In genomic region chr16:84996365-84996764, GRCh38 we compare ENCODE assay signal across 14 cellular contexts. TPM values are rescaled to one million over a fixed set of nuclear protein-coding genes. Genes with fewer than 3 reads are reported as not detected.
DNase-seq lines count a peak whose midpoint lies in the region; ATAC-seq and TF ChIP-seq lines count a peak whose summit lies in the region.
"Had no signal": no experiment of that assay in that cellular context is flagged by ENCODE, and none has a peak within 500 bp of the region (broad histone marks: within the 10 kb centered on the region; RNA-seq: fewer than 3 reads in every experiment).

No MANE protein-coding gene starts in this region.

- TF ChIP-seq CTCF in neural progenitor cell (IDR thresholded peaks at IDR 0.05): no peak

- no peaks in the 10 kb centered on the region for H3K36me3 ChIP-seq in neural progenitor cell

- no peak for ATAC-seq in activated T-cell treated with anti-CD3 and anti-CD28 coated beads, Interleukin-2, amount 50 U/mL, for 72 hours (replicated peaks in 1 of 2)
- no peak for ATAC-seq in HG03025 (IDR thresholded peaks at IDR 0.05; ENCODE audit: low FRiP score, unreplicated experiment)

- H2AFZ ChIP-seq in neural progenitor cell (replicated peaks): no peak overlapping the region

- H3K27ac Mint-ChIP-seq in activated T-cell treated with anti-CD3 and anti-CD28 coated beads, Interleukin-2, amount 50 U/mL, for 72 hours: peak overlapping the region; percentile 63
- H3K27ac Mint-ChIP-seq in dendritic cell treated with granulocyte-macrophage colony-stimulating factor and Interleukin-4, amounts not matched to agents 40 ng/mL and 50 ng/mL, for 4 days: peak overlapping the region; percentile 96
- H3K27ac Mint-ChIP-seq in neural progenitor cell: peak overlapping the region; percentile 20

- no peak for DNase-seq in activated T-cell treated with anti-CD3 and anti-CD28 coated beads, Interleukin-2, amount 50 U/mL, for 72 hours
- no peak for DNase-seq in activated T-cell treated with anti-CD3 and anti-CD28 coated beads, Interleukin-2, amount 50 U/mL, for 48 hours
- no peak for DNase-seq in neural progenitor cell (ENCODE audit: low spot score)
- DNase-seq in NCI-H774 (lab: John Stamatoyannopoulos, UW): no peak
- no peak for DNase-seq in CD1c-positive myeloid dendritic cell (ENCODE audit: extremely low spot score)
- DNase-seq in COLO668 (lab: John Stamatoyannopoulos, UW; ENCODE audit: unreplicated experiment): no peak
- DNase-seq: activated CD4-positive, alpha-beta T cell treated with anti-CD3 and anti-CD28 coated beads, Interleukin-2, amount 50 U/mL, for 4 hours; brain microvascular endothelial cell; effector memory CD4-positive, alpha-beta T cell; GOT3; kidney glomerular epithelial cell had no signal

- no peaks in the 10 kb centered on the region for H3K9me3 Mint-ChIP-seq in activated T-cell treated with anti-CD3 and anti-CD28 coated beads, Interleukin-2, amount 50 U/mL, for 72 hours
- no peaks in the 10 kb centered on the region for H3K9me3 Mint-ChIP-seq in dendritic cell treated with granulocyte-macrophage colony-stimulating factor and Interleukin-4, amounts not matched to agents 40 ng/mL and 50 ng/mL, for 4 days
- no peaks in the 10 kb centered on the region for H3K9me3 Mint-ChIP-seq in neural progenitor cell

- H3F3A ChIP-seq in neural progenitor cell (ENCODE audit: low read depth): no peaks in the 10 kb centered on the region

- no peaks in the 10 kb centered on the region for H3K4me1 ChIP-seq in neural progenitor cell

- H3K27ac ChIP-seq in neural progenitor cell: no peak overlapping the region
- H3K27ac ChIP-seq: SJSA1 had no signal

- no peak overlapping the region for H3K4me3 ChIP-seq in neural progenitor cell
- H3K4me3 ChIP-seq: SJSA1 had no signal

- peaks cover 0 to 10% of the 10 kb centered on the region in 2 donors for H3K36me3 Mint-ChIP-seq in activated T-cell treated with anti-CD3 and anti-CD28 coated beads, Interleukin-2, amount 50 U/mL, for 72 hours (ENCODE audit: insufficient read depth in 2 of 2)
- peaks cover 93% of the 10 kb centered on the region for H3K36me3 Mint-ChIP-seq in dendritic cell treated with granulocyte-macrophage colony-stimulating factor and Interleukin-4, amounts not matched to agents 40 ng/mL and 50 ng/mL, for 4 days (ENCODE audit: low read depth)
- H3K36me3 Mint-ChIP-seq in neural progenitor cell: peaks cover 20% of the 10 kb centered on the region

- no peak overlapping the region for H3K4me3 Mint-ChIP-seq in activated T-cell treated with anti-CD3 and anti-CD28 coated beads, Interleukin-2, amount 50 U/mL, for 72 hours
- H3K4me3 Mint-ChIP-seq in dendritic cell treated with granulocyte-macrophage colony-stimulating factor and Interleukin-4, amounts not matched to agents 40 ng/mL and 50 ng/mL, for 4 days: peak overlapping the region; percentile 37
- H3K4me3 Mint-ChIP-seq in neural progenitor cell: no peak overlapping the region

- H3K27me3 Mint-ChIP-seq in activated T-cell treated with anti-CD3 and anti-CD28 coated beads, Interleukin-2, amount 50 U/mL, for 72 hours (ENCODE audit: low read depth): no peaks in the 10 kb centered on the region
- no peaks in the 10 kb centered on the region for H3K27me3 Mint-ChIP-seq in dendritic cell treated with granulocyte-macrophage colony-stimulating factor and Interleukin-4, amounts not matched to agents 40 ng/mL and 50 ng/mL, for 4 days
- H3K27me3 Mint-ChIP-seq in neural progenitor cell (ENCODE audit: insufficient read depth, low read depth): peaks cover 7% of the 10 kb centered on the region

- peaks cover 54% of the 10 kb centered on the region for H3K79me2 ChIP-seq in neural progenitor cell (ENCODE audit: low read depth)

- no peaks in the 10 kb centered on the region for H3K27me3 ChIP-seq in neural progenitor cell
- H3K27me3 ChIP-seq: brain microvascular endothelial cell, SJSA1 had no signal

- H4K20me1 ChIP-seq in neural progenitor cell (ENCODE audit: low read depth): peaks cover 28% of the 10 kb centered on the region

- H3K9me3 ChIP-seq in neural progenitor cell (ENCODE audit: low read depth): no peaks in the 10 kb centered on the region
- H3K9me3 ChIP-seq: SJSA1 had no signal

- no peak overlapping the region for H3K9ac ChIP-seq in neural progenitor cell

- intact Hi-C loops in dendritic cell treated with granulocyte-macrophage colony-stimulating factor and Interleukin-4, amounts not matched to agents 40 ng/mL and 50 ng/mL, for 4 days (cut with micrococcal nuclease): no loop called here

- H3K4me2 ChIP-seq in neural progenitor cell: no peak overlapping the region

- peaks cover 18% of the 10 kb centered on the region for H3K4me1 Mint-ChIP-seq in activated T-cell treated with anti-CD3 and anti-CD28 coated beads, Interleukin-2, amount 50 U/mL, for 72 hours (ENCODE audit: low read depth)
- peaks cover 75% of the 10 kb centered on the region for H3K4me1 Mint-ChIP-seq in dendritic cell treated with granulocyte-macrophage colony-stimulating factor and Interleukin-4, amounts not matched to agents 40 ng/mL and 50 ng/mL, for 4 days (ENCODE audit: low read depth)
- H3K4me1 Mint-ChIP-seq in neural progenitor cell: peaks cover 3% of the 10 kb centered on the region

RNA-seq across cellular contexts. Expression of gene ZDHHC7, which starts 15.0 kb away (rescaled TPM):
- 10 to 100 TPM; 27.5 to 33.7 TPM for total RNA-seq in activated T-cell treated with anti-CD3 and anti-CD28 coated beads, Interleukin-2, amount 50 U/mL, for 72 hours
- 53.3 and 57.0 TPM in 2 replicates for total RNA-seq in neural progenitor cell (ENCODE audit: low replicate concordance)

RNA-seq across cellular contexts. Expression of gene KIAA0513, which starts 31.2 kb away (rescaled TPM):
- total RNA-seq in activated T-cell treated with anti-CD3 and anti-CD28 coated beads, Interleukin-2, amount 50 U/mL, for 72 hours: 10 to 100 TPM; 10.6 to 14.5 TPM
- 6.1 and 9.0 TPM in 2 replicates for total RNA-seq in neural progenitor cell (ENCODE audit: low replicate concordance)

Comparison
In these comparisons a context has a peak if more than half of its experiments do, and no peak if none do; other contexts are left out.
1. H3K27ac Mint-ChIP-seq: peak in every context shown above with its lines; median percentile 96 in dendritic cell treated with granulocyte-macrophage colony-stimulating factor and Interleukin-4, amounts not matched to agents 40 ng/mL and 50 ng/mL, for 4 days; 63 in activated T-cell treated with anti-CD3 and anti-CD28 coated beads, Interleukin-2, amount 50 U/mL, for 72 hours; 20 in neural progenitor cell.